ENCODE assay signal across 1 cellular context in the genomic region with DNA sequence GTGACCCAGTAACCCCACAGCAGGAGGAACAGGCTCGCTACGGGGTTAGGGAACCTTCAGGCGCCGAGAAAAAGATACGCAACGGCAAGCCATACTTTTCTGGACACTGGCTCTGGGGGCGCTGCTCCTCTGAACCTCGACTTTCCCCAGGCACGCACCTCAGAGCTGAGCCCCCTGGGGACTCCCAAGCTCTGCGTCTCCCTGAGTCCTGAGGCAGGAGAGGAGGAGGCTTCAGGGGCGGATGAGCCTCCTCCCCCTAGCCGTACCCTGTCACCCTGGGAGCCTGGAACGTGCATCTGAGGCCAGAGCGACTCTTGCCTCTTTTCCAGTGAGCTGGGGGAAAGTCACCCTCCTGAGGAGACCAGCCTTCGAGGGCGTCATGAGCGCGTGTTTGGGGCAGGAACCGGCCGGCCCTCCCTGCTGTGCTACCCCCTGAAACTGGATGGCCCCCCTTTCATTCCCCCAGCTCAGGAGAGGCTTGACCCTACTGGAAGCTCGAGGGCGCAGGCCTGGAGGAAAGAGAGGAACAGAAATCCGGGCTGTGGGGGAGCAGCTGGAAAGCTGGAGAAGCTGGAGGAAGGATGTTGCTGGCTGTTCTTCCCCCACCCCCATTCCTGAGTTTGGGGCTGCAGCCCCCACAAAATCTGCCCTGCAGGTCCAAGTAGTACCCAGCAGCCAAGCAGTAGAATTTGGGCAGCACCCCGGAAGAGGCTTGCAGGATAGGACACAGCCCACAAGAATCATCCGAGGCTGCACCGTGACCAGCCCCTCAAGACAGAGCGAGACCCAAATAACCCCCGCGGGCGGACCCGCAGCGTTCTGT.
A peak's percentile ranks its signal among the peaks of the same experiment; 100 is the strongest.
TF ChIP-seq lines count a peak whose summit lies in the region.

No MANE protein-coding gene starts in this region.

TF ChIP-seq in H1, 55 proteins besides CTCF, POLR2A, EP300 and RAD21:
- TF ChIP-seq KDM5A (IDR thresholded peaks at IDR 0.05; ENCODE audit: low read length) (no peak), SUZ12 (IDR thresholded peaks at IDR 0.05; ENCODE audit: low read length) (peak; percentile 91; the same call in 1 of the 2 replicates), TAF7 (optimal IDR thresholded peaks at IDR 0.05; ENCODE audit: borderline replicate concordance, low read depth, low read length) (no peak), TEAD4 (IDR thresholded peaks at IDR 0.05; ENCODE audit: low read depth, low read length) (no peak), EGR1 (IDR thresholded peaks at IDR 0.05; ENCODE audit: borderline replicate concordance, low read depth, low read length) (no peak), CREB1 (IDR thresholded peaks at IDR 0.05) (no peak), RFX5 (IDR thresholded peaks at IDR 0.05; ENCODE audit: borderline replicate concordance, low read depth, low read length) (no peak), RNF2 (IDR thresholded peaks at IDR 0.05; ENCODE audit: borderline replicate concordance, low read depth, low read length, missing control alignments, poor library complexity, severe bottlenecking) (peak; percentile 30), EZH2 (IDR thresholded peaks at IDR 0.05; ENCODE audit: low read depth, low read length, severe bottlenecking) (peak; percentile 84), NANOG (IDR thresholded peaks at IDR 0.05; ENCODE audit: insufficient read depth, low read depth, low read length, poor library complexity, severe bottlenecking) (no peak)
- TF ChIP-seq, protein P1, sequence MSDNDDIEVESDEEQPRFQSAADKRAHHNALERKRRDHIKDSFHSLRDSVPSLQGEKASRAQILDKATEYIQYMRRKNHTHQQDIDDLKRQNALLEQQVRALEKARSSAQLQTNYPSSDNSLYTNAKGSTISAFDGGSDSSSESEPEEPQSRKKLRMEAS (IDR thresholded peaks at IDR 0.05): peak; percentile 64
- TF ChIP-seq, protein P2, sequence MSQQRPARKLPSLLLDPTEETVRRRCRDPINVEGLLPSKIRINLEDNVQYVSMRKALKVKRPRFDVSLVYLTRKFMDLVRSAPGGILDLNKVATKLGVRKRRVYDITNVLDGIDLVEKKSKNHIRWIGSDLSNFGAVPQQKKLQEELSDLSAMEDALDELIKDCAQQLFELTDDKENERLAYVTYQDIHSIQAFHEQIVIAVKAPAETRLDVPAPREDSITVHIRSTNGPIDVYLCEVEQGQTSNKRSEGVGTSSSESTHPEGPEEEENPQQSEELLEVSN (IDR thresholded peaks at IDR 0.05): peak; percentile 68
